6 cellular contexts compared by ENCODE assay signal in genomic region chr6:133353061-133353460, GRCh38.
"Had no signal": no experiment of that assay in that cellular context is flagged by ENCODE, and none has a peak within 500 bp of the region (broad histone marks: within the 10 kb centered on the region; RNA-seq: fewer than 3 reads in every experiment).

No MANE protein-coding gene starts in this region.

- H3K4me1 ChIP-seq: HAP-1 had no signal

- DNase-seq: GM23248, GOT3, H7, HFFc6 had no signal

- H3K9me3 ChIP-seq: HAP-1 had no signal

- H3K36me3 ChIP-seq: HAP-1 had no signal

- H3K4me3 ChIP-seq: GM23248, HAP-1 had no signal

- H3K27ac ChIP-seq: GM23248 had no signal

- ATAC-seq: HCT116 had no signal
